In the genomic region with DNA sequence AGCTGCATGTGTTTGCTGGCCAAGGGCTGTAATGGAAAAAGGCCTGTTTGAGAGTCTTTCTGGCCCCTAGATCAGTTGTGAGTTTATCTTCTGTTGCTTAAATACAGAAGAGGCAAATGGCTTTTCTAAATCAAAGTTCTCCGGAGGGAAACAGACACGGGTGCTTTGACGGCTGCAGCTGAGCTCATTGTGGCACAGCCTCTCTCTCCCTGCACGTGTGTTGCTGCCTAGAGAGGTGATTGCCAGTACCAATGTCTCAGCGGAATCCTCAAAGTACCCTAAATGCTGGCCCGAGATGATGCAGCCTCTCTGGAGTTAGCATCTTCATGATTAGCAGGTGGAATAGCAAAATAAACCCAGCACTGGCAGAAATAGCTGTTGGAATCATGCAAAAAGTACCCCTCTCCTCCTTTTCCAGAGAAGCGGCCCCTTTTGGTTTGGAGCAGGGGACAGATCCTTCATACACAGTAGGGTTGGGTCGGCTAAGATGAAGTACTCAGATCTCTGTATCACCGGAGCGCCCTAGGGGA, we compare ENCODE assay signal across 12 cellular contexts.
DNase-seq lines count a peak whose midpoint lies in the region; TF ChIP-seq lines count a peak whose summit lies in the region.
"Had no signal": no experiment of that assay in that cellular context is flagged by ENCODE, and none has a peak within 500 bp of the region (broad histone marks: within the 10 kb centered on the region; RNA-seq: fewer than 3 reads in every experiment).

No MANE protein-coding gene starts in this region.

- no peak for TF ChIP-seq POLR2A in testis (IDR thresholded peaks at IDR 0.05)

- H3K36me3 ChIP-seq in ectodermal cell (ENCODE audit: control insufficient read depth, insufficient read depth, low read length) (no peaks in the 10 kb centered on the region), muscle layer of duodenum (ENCODE audit: control insufficient read depth in 1 of 2, insufficient read depth in 2 of 2, low read length in 2 of 2) (no peaks in the 10 kb centered on the region), testis (ENCODE audit: low read depth, missing control alignments) (no peaks in the 10 kb centered on the region), BE2C (no peaks in the 10 kb centered on the region)

- no peak overlapping the region for H3K27ac ChIP-seq in ectodermal cell (ENCODE audit: insufficient read depth, low read depth, low read length, poor library complexity, severe bottlenecking)
- H3K27ac ChIP-seq in muscle layer of duodenum (ENCODE audit: low read length) = no peak overlapping the region
- no peak overlapping the region for H3K27ac ChIP-seq in testis

- TF ChIP-seq CTCF in testis (IDR thresholded peaks at IDR 0.05) = no peak
- no peak for TF ChIP-seq CTCF in BE2C (IDR thresholded peaks at IDR 0.05; ENCODE audit: low read depth, low read length)

- 9 to 15% methylated on average over 10 of the region's 10 CpGs for WGBS in ectodermal cell, 2 experiments
- 9 to 15% methylated on average over 8 to 10 of the region's 10 CpGs for WGBS in testis, 2 donors

- H3K4me3 ChIP-seq in ectodermal cell (ENCODE audit: insufficient read depth, low read depth, low read length) (peak overlapping the region; percentile 36), muscle layer of duodenum (ENCODE audit: low read depth in 1 of 2, low read length in 2 of 2) (peak overlapping the region; percentile 37 to 52), testis (peak overlapping the region; percentile 46 to 52), BE2C (ENCODE audit: low read depth, low read length) (no peak overlapping the region)

- intact Hi-C loops in testis (cut with DNase I; ENCODE audit: low total_unique reads) = no loop called here

- peaks cover 12% of the 10 kb centered on the region for H3K4me1 ChIP-seq in ectodermal cell (ENCODE audit: control insufficient read depth, insufficient read depth, low read length)
- H3K4me1 ChIP-seq in muscle layer of duodenum (ENCODE audit: control insufficient read depth in 1 of 2, insufficient read depth in 2 of 2, low read length in 2 of 2) = peaks cover 0 to 6% of the 10 kb centered on the region in 2 donors
- peaks cover 6% of the 10 kb centered on the region for H3K4me1 ChIP-seq in testis
- no peaks in the 10 kb centered on the region for H3K4me1 ChIP-seq in BE2C

- no peaks in the 10 kb centered on the region for H3K9me3 ChIP-seq in ectodermal cell (ENCODE audit: control insufficient read depth, low read length)
- peaks cover under 1 to 5% of the 10 kb centered on the region in 2 donors for H3K9me3 ChIP-seq in muscle layer of duodenum (ENCODE audit: control insufficient read depth in 1 of 2, low read length in 2 of 2)
- H3K9me3 ChIP-seq in testis = no peaks in the 10 kb centered on the region
- H3K9me3 ChIP-seq in BE2C = no peaks in the 10 kb centered on the region

- H3K27me3 ChIP-seq in ectodermal cell (ENCODE audit: control insufficient read depth, insufficient read depth, low read length, poor library complexity, severe bottlenecking) (peaks cover 66% of the 10 kb centered on the region), muscle layer of duodenum (ENCODE audit: low read depth, low read length) (no peaks in the 10 kb centered on the region), testis (no peaks in the 10 kb centered on the region), BE2C (peaks cover 10% of the 10 kb centered on the region)

- DNase-seq in activated CD8-positive, alpha-beta memory T cell treated with anti-CD3 and anti-CD28 coated beads, Interleukin-2, amount 50 U/mL, for 48 hours = peak; percentile 34
- no peak for DNase-seq in activated CD8-positive, alpha-beta memory T cell treated with anti-CD3 and anti-CD28 coated beads, Interleukin-2, amount 50 U/mL, for 4 hours
- DNase-seq in testis = no peak
- DNase-seq in BE2C = no peak
- DNase-seq in activated CD8-positive, alpha-beta memory T cell treated with anti-CD3 and anti-CD28 coated beads for 24 hours = no peak
- no peak for DNase-seq in UCSD-AML1 (lab: John Stamatoyannopoulos, UW; ENCODE audit: unreplicated experiment)
- DNase-seq: ACHN; activated CD8-positive, alpha-beta T cell treated with anti-CD3 and anti-CD28 coated beads for 36 hours; activated naive CD8-positive, alpha-beta T cell treated with anti-CD3 and anti-CD28 coated beads, Interleukin-2, amount 10 ng/mL, durations not matched to agents 7 days and 5 days; NCI-H187 treated with DMSO at 0.1 percent for 48 hours had no signal
